ENCODE assay signal across 8 cellular contexts in genomic region chr14:61525293-61526011, GRCh38.
DNase-seq lines count a peak whose midpoint lies in the region; ATAC-seq and TF ChIP-seq lines count a peak whose summit lies in the region.

No MANE protein-coding gene starts in this region.

- H3K36me3 ChIP-seq in adrenal gland (replicated peaks in 1 of 2) (no peaks in the 10 kb centered on the region), left lung (peaks cover 0 to 4% of the 10 kb centered on the region in 2 donors)

- 27 to 45% (median 36%) methylated on average over 11 to 16 of the region's 16 CpGs for WGBS in adrenal gland, 4 donors

- intact Hi-C loops in adrenal gland (cut with DNase I) (no loop called here), left lung (cut with DNase I) (no loop called here)

- peak overlapping the region; percentile 96 for H3K27ac Mint-ChIP-seq in stimulated activated effector memory CD8-positive, alpha-beta T cell treated with anti-CD3 and anti-CD28 coated beads, Interleukin-12 subunit alpha, Interleukin-12 subunit beta, amount 100 ng/mL, for 72 hours

- peaks cover 86% of the 10 kb centered on the region for H3K4me1 Mint-ChIP-seq in stimulated activated effector memory CD8-positive, alpha-beta T cell treated with anti-CD3 and anti-CD28 coated beads, Interleukin-12 subunit alpha, Interleukin-12 subunit beta, amount 100 ng/mL, for 72 hours

- H3K36me3 Mint-ChIP-seq in stimulated activated effector memory CD8-positive, alpha-beta T cell treated with anti-CD3 and anti-CD28 coated beads, Interleukin-12 subunit alpha, Interleukin-12 subunit beta, amount 100 ng/mL, for 72 hours, result peaks cover 68% of the 10 kb centered on the region

- peak in 1 of 2 donors; percentile 43 for TF ChIP-seq POLR2A in adrenal gland (IDR thresholded peaks at IDR 0.05)

- peak overlapping the region; percentile 67 for H3K4me3 Mint-ChIP-seq in stimulated activated effector memory CD8-positive, alpha-beta T cell treated with anti-CD3 and anti-CD28 coated beads, Interleukin-12 subunit alpha, Interleukin-12 subunit beta, amount 100 ng/mL, for 72 hours

- ATAC-seq in GM18519 (IDR thresholded peaks at IDR 0.05; ENCODE audit: low FRiP score, unreplicated experiment) (peak; percentile 75), HG02938 (IDR thresholded peaks at IDR 0.05; ENCODE audit: unreplicated experiment) (peak; percentile 68), left lung (peak; percentile 69), GM19328 (IDR thresholded peaks at IDR 0.05; ENCODE audit: unreplicated experiment) (no peak)
- peak; percentile 83 for ATAC-seq in stimulated activated effector memory CD8-positive, alpha-beta T cell treated with anti-CD3 and anti-CD28 coated beads, Interleukin-12 subunit alpha, Interleukin-12 subunit beta, amount 100 ng/mL, for 72 hours

- no peak overlapping the region for H3K4me3 ChIP-seq in adrenal gland
- no peak overlapping the region for H3K4me3 ChIP-seq in left lung

- H3K4me1 ChIP-seq in adrenal gland (replicated peaks in 1 of 2) (peaks cover 43 to 54% of the 10 kb centered on the region in 2 donors), left lung (peaks cover 36 to 68% of the 10 kb centered on the region in 2 donors)

- H3K9me3 ChIP-seq in adrenal gland (replicated peaks in 1 of 3) (no peaks in the 10 kb centered on the region), left lung (no peaks in the 10 kb centered on the region)

- H3K27me3 ChIP-seq in adrenal gland (no peaks in the 10 kb centered on the region), left lung (no peaks in the 10 kb centered on the region)

- H3K9me3 Mint-ChIP-seq in stimulated activated effector memory CD8-positive, alpha-beta T cell treated with anti-CD3 and anti-CD28 coated beads, Interleukin-12 subunit alpha, Interleukin-12 subunit beta, amount 100 ng/mL, for 72 hours, result no peaks in the 10 kb centered on the region

- no peak for TF ChIP-seq CTCF in adrenal gland (IDR thresholded peaks at IDR 0.05)
- TF ChIP-seq CTCF in left lung (IDR thresholded peaks at IDR 0.05), result no peak

- DNase-seq in SW480 (ENCODE audit: low spot score) (peak; percentile 67), adrenal gland (peak; percentile 71 to 93 (median 86)), left lung (peak; percentile 84 to 89), midbrain (lab: John Stamatoyannopoulos, UW) (no peak)
- peak; percentile 49 to 89 for DNase-seq in stimulated activated effector memory CD8-positive, alpha-beta T cell treated with anti-CD3 and anti-CD28 coated beads, Interleukin-12 subunit alpha, Interleukin-12 subunit beta, amount 100 ng/mL, for 72 hours (ENCODE audit: low spot score in 2 of 2)

- H3K27ac ChIP-seq in adrenal gland (peak overlapping the region; percentile 82 to 95 (median 90)), left lung (peak overlapping the region; percentile 82 to 87)
